Comparison of ENCODE assay signal across 19 cellular contexts in the genomic region with DNA sequence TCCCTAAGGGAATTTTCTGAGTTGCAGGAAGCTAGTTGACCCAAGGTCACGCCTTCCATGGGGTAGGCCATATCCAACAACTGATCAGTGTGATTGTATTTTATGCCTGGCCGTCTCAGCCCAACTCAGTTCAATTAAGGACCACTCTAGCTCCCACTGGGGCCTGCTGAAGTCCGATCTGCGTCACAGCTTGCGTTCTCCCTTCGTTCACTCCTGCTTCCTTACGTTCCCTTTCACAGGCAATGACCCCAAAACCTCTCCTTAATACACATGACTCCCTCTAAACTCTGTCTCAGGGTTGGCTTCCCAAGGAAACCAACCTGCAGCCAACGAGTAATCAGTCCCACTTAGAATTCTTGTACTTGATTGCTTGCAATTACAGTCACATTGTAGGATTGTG.
"Had no signal": no experiment of that assay in that cellular context is flagged by ENCODE, and none has a peak within 500 bp of the region (broad histone marks: within the 10 kb centered on the region; RNA-seq: fewer than 3 reads in every experiment).

No MANE protein-coding gene starts in this region.

- DNase-seq: activated B cell treated with CpG ODN at 0.5 μM for 24 hours; activated CD4-positive, alpha-beta T cell treated with anti-CD3 and anti-CD28 coated beads for 36 hours; activated CD4-positive, alpha-beta T cell treated with anti-CD3 and anti-CD28 coated beads, Interleukin-2, amount 50 U/mL, for 4 hours; activated CD8-positive, alpha-beta memory T cell treated with anti-CD3 and anti-CD28 coated beads, Interleukin-2, amount 50 U/mL, for 48 hours; activated naive CD4-positive, alpha-beta T cell treated with anti-CD3 and anti-CD28 coated beads for 36 hours; activated naive CD8-positive, alpha-beta T cell treated with anti-CD3 and anti-CD28 coated beads, Interleukin-2, amount 10 ng/mL, durations not matched to agents 7 days and 5 days; activated T-cell treated with anti-CD3 and anti-CD28 coated beads, Interleukin-2, amount 50 U/mL, for 48 hours; amniotic stem cell; cortex of kidney; endodermal cell; immature natural killer cell; left lung; mammary epithelial cell; stimulated activated CD4-positive, alpha-beta T cell treated with anti-CD3 and anti-CD28 coated beads, Interleukin-12 subunit alpha, Interleukin-12 subunit beta, amount 100 ng/mL, for 4 hours; stimulated activated CD4-positive, alpha-beta T cell treated with anti-CD3 and anti-CD28 coated beads, Interleukin-4, amount 100 ng/mL, for 4 hours; stimulated activated naive CD8-positive, alpha-beta T cell treated with anti-CD3 and anti-CD28 coated beads, Interleukin-15, Interleukin-2, amounts not matched to agents 100 U/mL and 50 U/mL, for 24 hours; T-helper 1 cell had no signal

- H3K27me3 ChIP-seq: hepatocyte, left lung had no signal

- H3K4me1 Mint-ChIP-seq: activated B cell treated with CpG ODN at 0.5 μM for 24 hours; activated CD4-positive, alpha-beta T cell treated with anti-CD3 and anti-CD28 coated beads for 36 hours; activated naive CD8-positive, alpha-beta T cell treated with anti-CD3 and anti-CD28 coated beads, Interleukin-2, amount 10 ng/mL, durations not matched to agents 7 days and 5 days; endodermal cell; immature natural killer cell had no signal

- H3K36me3 Mint-ChIP-seq: activated naive CD8-positive, alpha-beta T cell treated with anti-CD3 and anti-CD28 coated beads, Interleukin-2, amount 10 ng/mL, durations not matched to agents 7 days and 5 days; immature natural killer cell had no signal

- ATAC-seq: activated CD4-positive, alpha-beta T cell treated with anti-CD3 and anti-CD28 coated beads for 36 hours; left lung; stimulated activated naive CD8-positive, alpha-beta T cell treated with anti-CD3 and anti-CD28 coated beads, Interleukin-15, Interleukin-2, amounts not matched to agents 100 U/mL and 50 U/mL, for 24 hours had no signal

- H3K9me3 Mint-ChIP-seq: activated B cell treated with CpG ODN at 0.5 μM for 24 hours; activated naive CD4-positive, alpha-beta T cell treated with anti-CD3 and anti-CD28 coated beads for 36 hours; activated naive CD8-positive, alpha-beta T cell treated with anti-CD3 and anti-CD28 coated beads, Interleukin-2, amount 10 ng/mL, durations not matched to agents 7 days and 5 days; endodermal cell had no signal

- H3K27ac Mint-ChIP-seq: activated B cell treated with CpG ODN at 0.5 μM for 24 hours; activated CD4-positive, alpha-beta T cell treated with anti-CD3 and anti-CD28 coated beads for 36 hours; activated naive CD4-positive, alpha-beta T cell treated with anti-CD3 and anti-CD28 coated beads for 36 hours; activated naive CD8-positive, alpha-beta T cell treated with anti-CD3 and anti-CD28 coated beads, Interleukin-2, amount 10 ng/mL, durations not matched to agents 7 days and 5 days; endodermal cell; immature natural killer cell had no signal

- H3K27ac ChIP-seq: hepatocyte, left lung, prostate gland had no signal

- H3K4me3 ChIP-seq: hepatocyte, left lung, prostate gland had no signal

- H3K9me3 ChIP-seq: left lung, prostate gland had no signal

- H3K4me1 ChIP-seq: left lung, prostate gland had no signal

- H3K27me3 Mint-ChIP-seq: activated B cell treated with CpG ODN at 0.5 μM for 24 hours; activated CD4-positive, alpha-beta T cell treated with anti-CD3 and anti-CD28 coated beads for 36 hours had no signal

- H3K4me3 Mint-ChIP-seq: activated B cell treated with CpG ODN at 0.5 μM for 24 hours; activated CD4-positive, alpha-beta T cell treated with anti-CD3 and anti-CD28 coated beads for 36 hours; activated naive CD4-positive, alpha-beta T cell treated with anti-CD3 and anti-CD28 coated beads for 36 hours; activated naive CD8-positive, alpha-beta T cell treated with anti-CD3 and anti-CD28 coated beads, Interleukin-2, amount 10 ng/mL, durations not matched to agents 7 days and 5 days; endodermal cell; immature natural killer cell had no signal

- H3K36me3 ChIP-seq: left lung, prostate gland had no signal
